In the genomic region with DNA sequence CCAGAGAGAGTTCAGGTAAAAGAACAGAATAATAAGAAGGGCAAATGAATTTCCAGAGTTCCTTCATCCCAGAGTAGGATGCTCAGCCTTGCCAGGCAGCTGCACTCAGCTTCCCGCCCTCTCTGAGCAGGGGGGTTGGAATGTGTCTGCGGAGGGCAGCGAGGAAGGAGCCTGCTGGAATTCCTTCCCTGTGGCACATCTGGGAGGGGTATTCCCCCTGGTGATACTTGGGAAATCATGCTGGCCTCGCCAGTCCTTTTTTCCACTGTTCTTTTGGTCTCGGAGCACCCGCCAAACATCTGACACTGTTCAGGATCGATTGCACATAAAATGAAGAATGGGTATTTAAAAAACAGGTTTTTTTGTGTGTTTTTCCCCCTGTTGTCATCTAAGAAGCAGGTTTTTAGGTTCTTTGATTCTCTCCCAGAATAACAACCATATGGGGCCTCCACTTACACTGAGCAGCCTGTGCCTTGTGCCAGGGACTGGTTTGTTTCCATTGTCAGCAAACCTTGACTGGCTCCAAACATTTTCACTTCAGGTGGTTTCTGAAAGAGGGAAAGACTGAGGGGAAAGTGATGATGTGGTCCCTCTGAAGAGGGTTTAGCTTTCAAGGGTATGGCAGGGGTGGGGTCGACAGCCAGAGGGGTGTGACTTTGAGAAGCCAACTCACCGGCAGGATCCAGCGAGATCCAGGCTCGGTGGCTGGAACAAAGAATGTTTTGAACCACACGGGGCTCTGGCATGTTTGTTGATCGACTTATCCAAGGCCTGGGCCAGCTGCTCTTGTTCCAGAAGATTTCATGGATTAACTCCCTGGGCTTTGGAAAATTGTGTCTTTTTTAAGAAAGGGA, we compare ENCODE assay signal across 12 cellular contexts.
DNase-seq lines count a peak whose midpoint lies in the region; ATAC-seq and TF ChIP-seq lines count a peak whose summit lies in the region.
"Had no signal": no experiment of that assay in that cellular context is flagged by ENCODE, and none has a peak within 500 bp of the region (broad histone marks: within the 10 kb centered on the region; RNA-seq: fewer than 3 reads in every experiment).

No MANE protein-coding gene starts in this region.

- H3K79me2 ChIP-seq in ACC112 (ENCODE audit: control insufficient read depth, insufficient read depth, low read length, unreplicated experiment): no peaks in the 10 kb centered on the region

- TF ChIP-seq CTCF in colonic mucosa (IDR thresholded peaks at IDR 0.05): no peak

- no peaks in the 10 kb centered on the region for H3K9me3 ChIP-seq in colonic mucosa
- H3K9me3 ChIP-seq: adrenal gland had no signal

- peak overlapping the region; percentile 19 for H2AFZ ChIP-seq in ACC112 (ENCODE audit: low read length, unreplicated experiment)

- H3K27me3 ChIP-seq in ACC112 (ENCODE audit: insufficient read depth, low read length) (no peaks in the 10 kb centered on the region), colonic mucosa (no peaks in the 10 kb centered on the region)
- H3K27me3 ChIP-seq: adrenal gland had no signal

- intact Hi-C loops in colonic mucosa (cut with DNase I): no loop called here

- ATAC-seq in HG03045 (IDR thresholded peaks at IDR 0.05; ENCODE audit: unreplicated experiment): no peak

- peaks cover 63% of the 10 kb centered on the region for H3K4me1 ChIP-seq in ACC112 (ENCODE audit: control insufficient read depth, insufficient read depth, low read length, unreplicated experiment)
- H3K4me1 ChIP-seq in colonic mucosa: no peaks in the 10 kb centered on the region
- H3K4me1 ChIP-seq: adrenal gland had no signal

- H3K27ac ChIP-seq in ACC112 (ENCODE audit: low read depth, low read length): peak overlapping the region; percentile 94
- H3K27ac ChIP-seq in colonic mucosa: peak overlapping the region; percentile 54

- H3K36me3 ChIP-seq in ACC112 (ENCODE audit: insufficient read depth, low read length) (no peaks in the 10 kb centered on the region), colonic mucosa (no peaks in the 10 kb centered on the region)
- H3K36me3 ChIP-seq: adrenal gland had no signal

- no peak overlapping the region for H3K9ac ChIP-seq in colonic mucosa (ENCODE audit: low read depth in 2 of 2, low read length in 2 of 2)

- DNase-seq in M059J (ENCODE audit: low read depth) (peak; percentile 71), colonic mucosa (no peak), myocyte (ENCODE audit: low read depth) (peak; percentile 54), hypothalamus (lab: John Stamatoyannopoulos, UW) (no peak), T-helper 9 cell (no peak)
- DNase-seq in stimulated activated CD8-positive, alpha-beta memory T cell treated with anti-CD3 and anti-CD28 coated beads, Interleukin-4, amount 100 ng/mL, for 48 hours: no peak
- DNase-seq: activated CD4-positive, alpha-beta T cell treated with anti-CD3 and anti-CD28 coated beads, Interleukin-2, amount 50 U/mL, for 4 hours; adrenal gland; AML-193; naive B cell had no signal

- H3K4me3 ChIP-seq in ACC112 (ENCODE audit: low read depth, low read length) (peak overlapping the region; percentile 18), colonic mucosa (no peak overlapping the region)
- H3K4me3 ChIP-seq: adrenal gland had no signal

Comparison
In these comparisons a context has a peak if more than half of its experiments do, and no peak if none do; other contexts are left out.
1. DNase-seq: peak in M059J (single experiment) and myocyte (single experiment); none in colonic mucosa (single experiment), hypothalamus (0 of 51), stimulated activated CD8-positive, alpha-beta memory T cell treated with anti-CD3 and anti-CD28 coated beads, Interleukin-4, amount 100 ng/mL, for 48 hours (single experiment) and T-helper 9 cell (single experiment).